In the genomic region with DNA sequence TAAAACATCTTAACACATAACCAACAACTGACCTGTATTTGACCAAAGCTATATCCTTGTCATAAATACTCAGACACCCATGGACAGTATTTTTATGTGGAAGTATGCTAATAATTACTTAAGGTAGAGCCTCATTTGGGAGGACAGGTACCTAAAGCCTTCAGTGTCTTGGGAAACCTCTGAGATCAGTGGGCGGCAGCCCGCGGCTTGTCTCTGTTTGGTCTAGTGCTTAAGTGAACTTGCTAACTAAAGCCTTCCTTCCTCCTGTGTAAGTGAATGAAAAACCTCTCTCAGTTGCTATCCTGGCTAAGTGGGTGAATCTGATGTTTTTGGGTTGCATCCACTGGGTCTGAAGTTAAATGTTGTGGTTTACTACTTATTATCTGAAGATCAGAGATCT, we compare ENCODE assay signal across 6 cellular contexts.
"Had no signal": no experiment of that assay in that cellular context is flagged by ENCODE, and none has a peak within 500 bp of the region (broad histone marks: within the 10 kb centered on the region; RNA-seq: fewer than 3 reads in every experiment).

No MANE protein-coding gene starts in this region.

- ATAC-seq: GM23338, HepG2 had no signal

- H3K36me3 Mint-ChIP-seq: IgD-negative memory B cell had no signal

- H3K4me3 Mint-ChIP-seq: GM23338, H9, IgD-negative memory B cell had no signal

- H3K4me1 Mint-ChIP-seq: GM23338, H9 had no signal

- DNase-seq: H9, HCEC 1CT had no signal

- H3K27ac ChIP-seq: HL-60 had no signal

- H3K9me3 Mint-ChIP-seq: GM23338, H9, IgD-negative memory B cell had no signal

- H2AFZ ChIP-seq: GM23338 had no signal

- H3K27ac Mint-ChIP-seq: GM23338, H9, IgD-negative memory B cell had no signal

- H3K4me2 ChIP-seq: GM23338 had no signal

- H3K4me3 ChIP-seq: GM23338 had no signal
